21 cellular contexts compared by ENCODE assay signal in the genomic region with DNA sequence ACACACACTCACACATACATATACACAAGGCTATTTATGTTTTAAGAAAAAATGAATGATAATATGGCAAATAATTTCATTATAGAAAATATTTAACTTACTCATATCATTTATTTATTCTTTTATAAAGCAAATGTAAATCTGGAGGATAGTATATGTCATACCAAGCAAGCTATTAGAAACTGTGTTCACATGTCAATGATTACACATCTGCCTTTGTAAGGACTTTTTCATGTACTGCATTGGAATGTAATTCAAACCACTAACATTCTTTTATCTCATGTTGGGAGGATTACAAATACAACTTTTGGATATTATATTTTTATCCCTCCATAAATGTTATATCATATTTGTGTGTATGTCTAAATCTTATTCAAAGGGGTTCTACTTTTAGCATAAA.
"Had no signal": no experiment of that assay in that cellular context is flagged by ENCODE, and none has a peak within 500 bp of the region (broad histone marks: within the 10 kb centered on the region; RNA-seq: fewer than 3 reads in every experiment).

No MANE protein-coding gene starts in this region.

- H3K9me3 ChIP-seq: colonic mucosa, left ventricle myocardium inferior, pancreas had no signal

- H3K27me3 ChIP-seq: colonic mucosa, neural progenitor cell, pancreas had no signal

- DNase-seq: colonic mucosa; effector CD4-positive, alpha-beta T cell; endodermal cell; immature natural killer cell; left cardiac atrium; left ventricle myocardium inferior; mesenchymal stem cell; midbrain; nucleus accumbens; pancreas; right cardiac atrium; stimulated activated CD4-positive, alpha-beta T cell treated with anti-CD3 and anti-CD28 coated beads, Interleukin-2, amount 100 ng/mL, for 48 hours; stimulated activated naive CD4-positive, alpha-beta T cell treated with Interleukin-2 at 50 U/mL for 16 hours; trophoblast cell had no signal

- H3K27ac ChIP-seq: colonic mucosa, left ventricle myocardium inferior, neural progenitor cell, pancreas had no signal

- H3K36me3 ChIP-seq: colonic mucosa, left ventricle myocardium inferior, pancreas had no signal

- H3K4me1 ChIP-seq: colonic mucosa, left ventricle myocardium inferior, pancreas had no signal

- H3K9ac ChIP-seq: neural progenitor cell had no signal

- H3K4me3 ChIP-seq: colonic mucosa, left ventricle myocardium inferior, lung, neural progenitor cell, smooth muscle cell had no signal

- FAIRE-seq: endothelial cell of umbilical vein, frontal cortex, keratinocyte, pancreas had no signal

- ATAC-seq: left cardiac atrium; natural killer cell treated with Interleukin-12 subunit alpha and Interleukin-12 subunit beta and Interleukin-15 and Interleukin-18, amount 100 ng/mL, for 72 hours; right cardiac atrium had no signal
